ENCODE assay signal across 13 cellular contexts in genomic region chr20:37413023-37413334, GRCh38.
"Had no signal": no experiment of that assay in that cellular context is flagged by ENCODE, and none has a peak within 500 bp of the region (broad histone marks: within the 10 kb centered on the region; RNA-seq: fewer than 3 reads in every experiment).

No MANE protein-coding gene starts in this region.

- H3K9me3 ChIP-seq: ascending aorta, breast epithelium, esophagus muscularis mucosa, mucosa of descending colon, pancreas, testis, upper lobe of left lung had no signal

- H3K4me3 ChIP-seq: mucosa of descending colon, testis had no signal

- ATAC-seq: left cardiac atrium, pancreas had no signal

- H3K4me1 ChIP-seq: ascending aorta, breast epithelium, pancreas, testis had no signal

- DNase-seq: activated CD4-positive, alpha-beta T cell treated with anti-CD3 and anti-CD28 coated beads, Interleukin-2, amount 50 U/mL, for 1 hour; activated effector memory CD4-positive, alpha-beta T cell treated with anti-CD3 and anti-CD28 coated beads, Interleukin-2, amount 50 U/mL, for 16 hours; effector CD4-positive, alpha-beta T cell; left cardiac atrium; naive B cell; pancreas; stimulated activated CD4-positive, alpha-beta T cell treated with anti-CD3 and anti-CD28 coated beads, Interleukin-4, amount 100 ng/mL, for 24 hours; testis had no signal

- H3K27ac ChIP-seq: ascending aorta, breast epithelium, esophagus muscularis mucosa, pancreas, testis, upper lobe of left lung had no signal

- H3K27me3 ChIP-seq: ascending aorta, pancreas, testis had no signal

- H3K36me3 ChIP-seq: ascending aorta, breast epithelium, esophagus muscularis mucosa, pancreas, upper lobe of left lung had no signal
